Comparison of ENCODE assay signal across 22 cellular contexts in genomic region chr5:108739906-108740305, GRCh38.
"Had no signal": no experiment of that assay in that cellular context is flagged by ENCODE, and none has a peak within 500 bp of the region (broad histone marks: within the 10 kb centered on the region; RNA-seq: fewer than 3 reads in every experiment).

No MANE protein-coding gene starts in this region.

- H3K4me2 ChIP-seq: KMS-11 had no signal

- H3K36me3 Mint-ChIP-seq: T-cell had no signal

- ATAC-seq: HepG2, T-cell had no signal

- H3K4me3 Mint-ChIP-seq: T-cell; T-helper 1 cell treated with Interleukin-12 subunit alpha and Interleukin-12 subunit beta and Interleukin-4 antibody, amounts not matched to agents 30 μg/mL and 1 μg/mL, for 36 hours had no signal

- H3K27ac ChIP-seq: KMS-11, RWPE1 had no signal

- H3K9me3 Mint-ChIP-seq: T-cell; T-helper 1 cell treated with Interleukin-12 subunit alpha and Interleukin-12 subunit beta and Interleukin-4 antibody, amounts not matched to agents 30 μg/mL and 1 μg/mL, for 36 hours had no signal

- H3K27ac Mint-ChIP-seq: T-cell; T-helper 1 cell treated with Interleukin-12 subunit alpha and Interleukin-12 subunit beta and Interleukin-4 antibody, amounts not matched to agents 30 μg/mL and 1 μg/mL, for 36 hours had no signal

- H3K4me1 Mint-ChIP-seq: T-cell had no signal

- DNase-seq: IMR-90, Kasumi-1, MM.1S, NCI-H1092 treated with DMSO at 0.1 percent for 48 hours, NCI-H1436, NCI-H187, NCI-H2029, NCI-H2081 treated with DMSO at 0.1 percent for 48 hours, NCI-H2171, NCI-H226, NCI-H446, NCI-H510A, NCI-H524 treated with DMSO at 0.1 percent for 48 hours, NCI-H69, NCI-H774, SHP77, SW 1271, T-cell had no signal
